Comparison of ENCODE assay signal across 1 cellular context in the genomic region with DNA sequence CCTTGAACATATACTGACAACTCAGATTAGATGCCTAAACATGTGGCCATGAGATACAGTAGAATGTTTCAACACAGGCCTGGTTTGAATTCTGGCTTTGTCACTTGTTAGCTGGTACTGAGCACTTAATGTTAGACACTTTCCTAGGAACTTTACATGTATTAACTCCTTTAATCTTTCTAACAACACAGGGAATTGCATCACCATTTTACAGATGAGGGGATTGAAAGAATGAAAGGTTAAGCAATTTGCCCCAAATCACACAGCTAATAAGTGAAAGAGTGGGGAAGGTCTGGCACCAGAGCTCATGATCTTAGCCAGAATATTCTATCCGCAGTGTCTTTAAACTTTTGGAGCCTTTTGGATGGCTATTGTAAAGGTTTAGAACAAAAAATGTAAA.
TF ChIP-seq lines count a peak whose summit lies in the region.

No MANE protein-coding gene starts in this region.

TF ChIP-seq in HepG2, 621 proteins besides CTCF, POLR2A, EP300 and RAD21 (continued from another document):
- no peak for TF ChIP-seq ZNF432 (CRISPR knock-in tag; IDR thresholded peaks at IDR 0.05; ENCODE audit: borderline replicate concordance)
- TF ChIP-seq, protein P1, sequence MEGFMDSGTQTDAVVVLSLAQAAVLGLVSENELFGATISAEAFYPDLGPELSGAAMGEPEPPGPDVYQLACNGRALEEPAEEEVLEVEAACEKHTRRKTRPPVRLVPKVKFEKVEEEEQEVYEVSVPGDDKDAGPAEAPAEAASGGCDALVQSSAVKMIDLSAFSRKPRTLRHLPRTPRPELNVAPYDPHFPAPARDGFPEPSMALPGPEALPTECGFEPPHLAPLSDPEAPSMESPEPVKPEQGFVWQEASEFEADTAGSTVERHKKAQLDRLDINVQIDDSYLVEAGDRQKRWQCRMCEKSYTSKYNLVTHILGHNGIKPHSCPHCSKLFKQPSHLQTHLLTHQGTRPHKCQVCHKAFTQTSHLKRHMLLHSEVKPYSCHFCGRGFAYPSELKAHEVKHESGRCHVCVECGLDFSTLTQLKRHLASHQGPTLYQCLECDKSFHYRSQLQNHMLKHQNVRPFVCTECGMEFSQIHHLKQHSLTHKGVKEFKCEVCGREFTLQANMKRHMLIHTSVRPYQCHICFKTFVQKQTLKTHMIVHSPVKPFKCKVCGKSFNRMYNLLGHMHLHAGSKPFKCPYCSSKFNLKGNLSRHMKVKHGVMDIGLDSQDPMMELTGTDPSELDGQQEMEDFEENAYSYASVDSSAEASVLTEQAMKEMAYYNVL (CRISPR knock-in tag; IDR thresholded peaks at IDR 0.05; ENCODE audit: borderline replicate concordance): no peak
- TF ChIP-seq, protein P2, sequence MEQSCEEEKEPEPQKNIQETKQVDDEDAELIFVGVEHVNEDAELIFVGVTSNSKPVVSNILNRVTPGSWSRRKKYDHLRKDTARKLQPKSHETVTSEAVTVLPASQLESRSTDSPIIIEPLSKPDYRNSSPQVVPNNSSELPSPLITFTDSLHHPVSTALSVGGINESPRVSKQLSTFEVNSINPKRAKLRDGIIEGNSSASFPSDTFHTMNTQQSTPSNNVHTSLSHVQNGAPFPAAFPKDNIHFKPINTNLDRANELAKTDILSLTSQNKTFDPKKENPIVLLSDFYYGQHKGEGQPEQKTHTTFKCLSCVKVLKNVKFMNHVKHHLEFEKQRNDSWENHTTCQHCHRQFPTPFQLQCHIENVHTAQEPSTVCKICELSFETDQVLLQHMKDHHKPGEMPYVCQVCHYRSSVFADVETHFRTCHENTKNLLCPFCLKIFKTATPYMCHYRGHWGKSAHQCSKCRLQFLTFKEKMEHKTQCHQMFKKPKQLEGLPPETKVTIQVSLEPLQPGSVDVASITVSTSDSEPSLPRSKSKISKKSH (CRISPR knock-in tag; IDR thresholded peaks at IDR 0.05; ENCODE audit: borderline replicate concordance): no peak
- no peak for TF ChIP-seq YY1 (IDR thresholded peaks at IDR 0.05; ENCODE audit: insufficient read depth, insufficient replicate concordance, low read depth, low read length)
- TF ChIP-seq NR2F2 (IDR thresholded peaks at IDR 0.05; ENCODE audit: borderline replicate concordance, low read depth): no peak
- no peak for TF ChIP-seq DPF2 (CRISPR knock-in tag; IDR thresholded peaks at IDR 0.05; ENCODE audit: borderline replicate concordance, low read depth)
- TF ChIP-seq HNRNPLL (IDR thresholded peaks at IDR 0.05; ENCODE audit: low read depth, low read length, poor library complexity, severe bottlenecking): no peak
